ENCODE assay signal across 15 cellular contexts in the genomic region with DNA sequence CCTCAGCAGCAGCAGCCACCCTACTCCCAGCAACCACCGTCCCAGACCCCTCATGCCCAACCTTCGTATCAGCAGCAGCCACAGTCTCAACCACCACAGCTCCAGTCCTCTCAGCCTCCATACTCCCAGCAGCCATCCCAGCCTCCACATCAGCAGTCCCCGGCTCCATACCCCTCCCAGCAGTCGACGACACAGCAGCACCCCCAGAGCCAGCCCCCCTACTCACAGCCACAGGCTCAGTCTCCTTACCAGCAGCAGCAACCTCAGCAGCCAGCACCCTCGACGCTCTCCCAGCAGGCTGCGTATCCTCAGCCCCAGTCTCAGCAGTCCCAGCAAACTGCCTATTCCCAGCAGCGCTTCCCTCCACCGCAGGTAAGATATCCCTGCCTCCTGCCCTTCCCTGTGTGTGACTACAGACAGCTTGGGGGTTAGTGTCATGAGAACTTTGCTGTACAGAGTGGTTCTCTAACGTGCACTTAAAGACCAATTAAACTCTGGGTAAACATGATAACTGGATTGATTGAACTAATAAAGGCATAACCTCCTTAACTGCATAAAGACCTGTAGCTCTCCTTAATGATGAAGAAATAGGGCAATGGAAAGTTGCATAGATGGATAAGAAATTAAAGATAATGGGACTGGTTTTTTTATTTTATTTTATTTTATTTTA. TPM values are rescaled to one million over a fixed set of nuclear protein-coding genes. Genes with fewer than 3 reads are reported as not detected.
A peak's percentile ranks its signal among the peaks of the same experiment; 100 is the strongest.
DNase-seq lines count a peak whose midpoint lies in the region; ATAC-seq and TF ChIP-seq lines count a peak whose summit lies in the region.
"Had no signal": no experiment of that assay in that cellular context is flagged by ENCODE, and none has a peak within 500 bp of the region (broad histone marks: within the 10 kb centered on the region; RNA-seq: fewer than 3 reads in every experiment).

No MANE protein-coding gene starts in this region.

- H3K27ac ChIP-seq in breast epithelium, result no peak overlapping the region
- H3K27ac ChIP-seq: GM23248 had no signal

- H3K9me3 ChIP-seq in breast epithelium, result no peaks in the 10 kb centered on the region
- H3K9me3 ChIP-seq: spleen had no signal

- BruUV-seq in MCF 10A (replicated peaks; lab: Mats Ljungman, UMichigan), result no TSS peak

- peaks cover 7 to 21% of the 10 kb centered on the region in 2 donors for H3K4me1 ChIP-seq in breast epithelium

- no peak for TF ChIP-seq POLR2A in breast epithelium (IDR thresholded peaks at IDR 0.05)

- peaks cover 53% of the 10 kb centered on the region for H3K36me3 Mint-ChIP-seq in MCF 10A (ENCODE audit: insufficient read depth, unreplicated experiment)
- H3K36me3 Mint-ChIP-seq in activated T-helper 1 cell treated with anti-CD3 and anti-CD28 coated beads, Interleukin-12 subunit alpha, Interleukin-12 subunit beta, Interleukin-2, Interleukin-4 antibody, amounts not matched to agents 30 ng/mL and 10 ng/mL and 1 ng/mL, durations not matched to agents 14 hours and 24 hours and 36 hours (ENCODE audit: low read depth), result peaks cover 34% of the 10 kb centered on the region
- peaks cover 48% of the 10 kb centered on the region for H3K36me3 Mint-ChIP-seq in stimulated activated memory B cell treated with anti-CD40 and anti-IgM and Interleukin-4, amounts not matched to agents 10 μg/mL and 1 μg/mL and 100 μg/mL, for 72 hours

- no peaks in the 10 kb centered on the region for H3K27me3 ChIP-seq in breast epithelium
- H3K27me3 ChIP-seq: dorsolateral prefrontal cortex, spleen had no signal

- ATAC-seq in left lobe of liver (peak; percentile 17), HG03469 (IDR thresholded peaks at IDR 0.05; ENCODE audit: unreplicated experiment) (no peak)
- no peak for ATAC-seq in stimulated activated memory B cell treated with anti-CD40 and anti-IgM and Interleukin-4, amounts not matched to agents 10 μg/mL and 1 μg/mL and 100 μg/mL, for 72 hours

- CTCF ChIA-PET in MCF 10A (lab: Yijun Ruan, JAX), result interaction anchor here (0.7 kb wide), 1 partner anchor 34 kb away, joined by 3 read pairs; no protein-coding TSS in a partner anchor

- no peaks in the 10 kb centered on the region for H3K9me3 Mint-ChIP-seq in MCF 10A (ENCODE audit: unreplicated experiment)
- H3K9me3 Mint-ChIP-seq in activated T-helper 1 cell treated with anti-CD3 and anti-CD28 coated beads, Interleukin-12 subunit alpha, Interleukin-12 subunit beta, Interleukin-2, Interleukin-4 antibody, amounts not matched to agents 30 ng/mL and 10 ng/mL and 1 ng/mL, durations not matched to agents 14 hours and 24 hours and 36 hours, result no peaks in the 10 kb centered on the region
- H3K9me3 Mint-ChIP-seq in stimulated activated memory B cell treated with anti-CD40 and anti-IgM and Interleukin-4, amounts not matched to agents 10 μg/mL and 1 μg/mL and 100 μg/mL, for 72 hours, result no peaks in the 10 kb centered on the region

- peaks cover 41% of the 10 kb centered on the region for H3K4me1 Mint-ChIP-seq in MCF 10A (ENCODE audit: insufficient read depth, unreplicated experiment)
- H3K4me1 Mint-ChIP-seq in activated T-helper 1 cell treated with anti-CD3 and anti-CD28 coated beads, Interleukin-12 subunit alpha, Interleukin-12 subunit beta, Interleukin-2, Interleukin-4 antibody, amounts not matched to agents 30 ng/mL and 10 ng/mL and 1 ng/mL, durations not matched to agents 14 hours and 24 hours and 36 hours (ENCODE audit: low read depth), result peaks cover 76% of the 10 kb centered on the region
- H3K4me1 Mint-ChIP-seq in stimulated activated memory B cell treated with anti-CD40 and anti-IgM and Interleukin-4, amounts not matched to agents 10 μg/mL and 1 μg/mL and 100 μg/mL, for 72 hours, result peaks cover 49% of the 10 kb centered on the region

- no peak for TF ChIP-seq CTCF in MCF 10A (IDR thresholded peaks at IDR 0.05; ENCODE audit: unreplicated experiment)
- no peak for TF ChIP-seq CTCF in breast epithelium (IDR thresholded peaks at IDR 0.05)

- H3K27me3 Mint-ChIP-seq in MCF 10A (ENCODE audit: insufficient read depth, unreplicated experiment), result no peaks in the 10 kb centered on the region
- H3K27me3 Mint-ChIP-seq in activated T-helper 1 cell treated with anti-CD3 and anti-CD28 coated beads, Interleukin-12 subunit alpha, Interleukin-12 subunit beta, Interleukin-2, Interleukin-4 antibody, amounts not matched to agents 30 ng/mL and 10 ng/mL and 1 ng/mL, durations not matched to agents 14 hours and 24 hours and 36 hours (ENCODE audit: insufficient read depth), result no peaks in the 10 kb centered on the region
- H3K27me3 Mint-ChIP-seq in stimulated activated memory B cell treated with anti-CD40 and anti-IgM and Interleukin-4, amounts not matched to agents 10 μg/mL and 1 μg/mL and 100 μg/mL, for 72 hours, result no peaks in the 10 kb centered on the region

- no peak for DNase-seq in MCF 10A (ENCODE audit: unreplicated experiment)
- DNase-seq in breast epithelium (ENCODE audit: low spot score in 2 of 2), result no peak
- no peak for DNase-seq in activated T-helper 1 cell treated with anti-CD3 and anti-CD28 coated beads, Interleukin-12 subunit alpha, Interleukin-12 subunit beta, Interleukin-2, Interleukin-4 antibody, amounts not matched to agents 30 ng/mL and 10 ng/mL and 1 ng/mL, durations not matched to agents 14 hours and 24 hours and 36 hours (ENCODE audit: low spot score)
- no peak for DNase-seq in left lobe of liver (ENCODE audit: low spot score)
- DNase-seq in HK-2 (ENCODE audit: unreplicated experiment), result no peak
- DNase-seq in cardiac septum (ENCODE audit: low spot score), result no peak
- DNase-seq: amygdala, dorsolateral prefrontal cortex, Karpas-422, NCI-H1436, NCI-H345, spleen had no signal

- intact Hi-C loops in MCF 10A (cut with micrococcal nuclease) (no loop called here), breast epithelium (cut with DNase I; ENCODE audit: low total_unique reads) (no loop called here), cardiac septum (cut with DNase I) (no loop called here)
- intact Hi-C loops in activated T-helper 1 cell treated with anti-CD3 and anti-CD28 coated beads, Interleukin-12 subunit alpha, Interleukin-12 subunit beta, Interleukin-2, Interleukin-4 antibody, amounts not matched to agents 30 ng/mL and 10 ng/mL and 1 ng/mL, durations not matched to agents 14 hours and 24 hours and 36 hours (cut with micrococcal nuclease), result no loop called here

- peak overlapping the region; percentile 19 for H3K27ac Mint-ChIP-seq in MCF 10A (ENCODE audit: low read depth, unreplicated experiment)
- peak overlapping the region; percentile 47 for H3K27ac Mint-ChIP-seq in activated T-helper 1 cell treated with anti-CD3 and anti-CD28 coated beads, Interleukin-12 subunit alpha, Interleukin-12 subunit beta, Interleukin-2, Interleukin-4 antibody, amounts not matched to agents 30 ng/mL and 10 ng/mL and 1 ng/mL, durations not matched to agents 14 hours and 24 hours and 36 hours
- H3K27ac Mint-ChIP-seq in stimulated activated memory B cell treated with anti-CD40 and anti-IgM and Interleukin-4, amounts not matched to agents 10 μg/mL and 1 μg/mL and 100 μg/mL, for 72 hours, result peak overlapping the region; percentile 34

- peaks cover 9% of the 10 kb centered on the region for H3K36me3 ChIP-seq in breast epithelium

- no peak overlapping the region for H3K4me3 ChIP-seq in breast epithelium
- H3K4me3 ChIP-seq: dorsolateral prefrontal cortex, GM23248, spleen had no signal

- H3K4me3 Mint-ChIP-seq in MCF 10A (ENCODE audit: unreplicated experiment), result no peak overlapping the region
- H3K4me3 Mint-ChIP-seq in activated T-helper 1 cell treated with anti-CD3 and anti-CD28 coated beads, Interleukin-12 subunit alpha, Interleukin-12 subunit beta, Interleukin-2, Interleukin-4 antibody, amounts not matched to agents 30 ng/mL and 10 ng/mL and 1 ng/mL, durations not matched to agents 14 hours and 24 hours and 36 hours, result no peak overlapping the region
- no peak overlapping the region for H3K4me3 Mint-ChIP-seq in stimulated activated memory B cell treated with anti-CD40 and anti-IgM and Interleukin-4, amounts not matched to agents 10 μg/mL and 1 μg/mL and 100 μg/mL, for 72 hours

- POLR2A ChIA-PET in MCF 10A (lab: Yijun Ruan, JAX), result interaction anchor here (0.7 to 1.4 kb wide), 4 partner anchors 14 to 33 kb away, joined by 3 to 5 read pairs (median 4); no protein-coding TSS in a partner anchor

RNA-seq across cellular contexts. Expression of a gene that starts 35.6 kb away (rescaled TPM):
- total RNA-seq in MCF 10A (2022) (54.2 and 56.9 TPM in 2 replicates), breast epithelium (10 to 100 TPM; 32.8 to 41.9 (median 35.4) TPM), left lobe of liver (27.0 TPM), cardiac septum (52.1 TPM)
- 130 and 132 TPM in 2 replicates for total RNA-seq in activated T-helper 1 cell treated with anti-CD3 and anti-CD28 coated beads, Interleukin-12 subunit alpha, Interleukin-12 subunit beta, Interleukin-2, Interleukin-4 antibody, amounts not matched to agents 30 ng/mL and 10 ng/mL and 1 ng/mL, durations not matched to agents 14 hours and 24 hours and 36 hours

RNA-seq across cellular contexts. Expression of a gene that starts 56.4 kb away (rescaled TPM):
- total RNA-seq in MCF 10A (2022), result 13.3 and 14.7 TPM in 2 replicates
- total RNA-seq in breast epithelium, result 10 to 100 TPM; 18.7 to 36.8 (median 29.7) TPM
- total RNA-seq in activated T-helper 1 cell treated with anti-CD3 and anti-CD28 coated beads, Interleukin-12 subunit alpha, Interleukin-12 subunit beta, Interleukin-2, Interleukin-4 antibody, amounts not matched to agents 30 ng/mL and 10 ng/mL and 1 ng/mL, durations not matched to agents 14 hours and 24 hours and 36 hours, result 18.5 and 22.6 TPM in 2 replicates
- total RNA-seq in left lobe of liver, result 30.8 TPM
- total RNA-seq in cardiac septum, result 3.9 TPM
